Comparison of ENCODE assay signal across 8 cellular contexts in the genomic region with DNA sequence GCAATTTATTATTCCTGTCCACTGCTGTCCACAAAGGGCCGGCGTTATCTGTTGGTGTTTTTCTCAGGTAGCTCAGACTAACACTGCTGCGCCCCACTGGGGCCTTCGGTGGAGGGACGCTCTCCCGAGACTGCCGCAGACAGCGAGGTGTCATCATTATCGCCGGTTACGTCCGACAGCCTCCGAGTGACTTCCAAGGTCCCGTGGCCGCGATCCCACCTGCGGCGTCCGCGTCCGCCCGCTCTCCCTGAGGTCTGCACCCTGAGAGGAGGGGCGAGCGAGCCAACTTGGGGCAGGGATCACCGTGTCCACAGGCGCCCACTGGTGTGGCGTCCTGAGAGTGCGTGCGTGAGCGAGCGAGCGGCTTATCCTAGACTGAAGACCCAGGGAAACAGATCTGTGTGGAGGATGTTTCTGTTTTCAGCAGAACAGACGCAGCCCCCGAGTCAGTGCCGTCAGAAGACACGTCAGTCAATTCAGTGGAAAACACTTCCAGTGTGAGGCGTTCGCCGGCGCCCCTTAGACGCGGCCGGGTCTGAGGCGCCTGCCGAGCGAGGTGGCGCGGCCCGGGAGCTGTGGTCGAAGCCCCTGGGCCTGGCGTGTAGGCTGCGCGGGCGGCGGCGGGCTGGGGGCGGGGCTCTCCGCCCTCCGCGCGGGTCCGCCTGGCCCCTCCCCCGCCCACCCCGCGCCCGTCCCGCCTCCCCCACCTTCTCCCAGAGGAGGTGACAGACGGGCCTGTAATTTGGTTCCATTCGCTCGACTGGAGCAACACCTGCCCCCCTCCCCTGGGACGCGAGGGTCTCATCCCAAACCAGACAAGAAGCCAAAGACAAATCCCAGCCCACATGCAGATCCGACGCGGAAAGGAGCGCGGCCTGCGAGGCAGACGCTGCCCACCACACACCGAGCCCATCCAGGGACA. TPM values are rescaled to one million over a fixed set of nuclear protein-coding genes. Genes with fewer than 3 reads are reported as not detected.
DNase-seq lines count a peak whose midpoint lies in the region; FAIRE-seq and TF ChIP-seq lines count a peak whose summit lies in the region.

No MANE protein-coding gene starts in this region.

- CTCF ChIA-PET in AG04449 (lab: Yijun Ruan, JAX) = interaction anchor here (1.8 kb wide), 1 partner anchor 153 kb away, joined by 4 read pairs; no protein-coding TSS in a partner anchor

- POLR2A ChIA-PET in AG04449 (lab: Yijun Ruan, JAX) = no interaction called here

- H3K36me3 ChIP-seq in liver (ENCODE audit: control insufficient read depth in 4 of 4, insufficient read depth in 3 of 4, low read depth in 1 of 4, low read length in 3 of 4) (no peaks in the 10 kb centered on the region), stomach smooth muscle (ENCODE audit: control insufficient read depth in 2 of 2, insufficient read depth in 2 of 2, low read length in 2 of 2) (no peaks in the 10 kb centered on the region)

- H3K27me3 ChIP-seq in liver (ENCODE audit: control insufficient read depth in 4 of 4, insufficient read depth in 4 of 4, low read length in 3 of 4) (peaks cover 0 to 14% (median 0%) of the 10 kb centered on the region in 4 donors), stomach smooth muscle (ENCODE audit: control insufficient read depth in 1 of 2, insufficient read depth in 2 of 2, low read length in 2 of 2) (peaks cover 0 to 9% of the 10 kb centered on the region in 2 donors)

- DNase-seq in AG04449 (ENCODE audit: low read depth, low spot score) = no peak
- DNase-seq in NCI-H1105 treated with DMSO at 0.1 percent for 48 hours (lab: John Stamatoyannopoulos, UW) = peak; percentile 51
- DNase-seq in cerebellum (ENCODE audit: low spot score) = peak; percentile 66
- no peak for DNase-seq in NCI-H187 treated with DMSO at 0.1 percent for 48 hours (lab: John Stamatoyannopoulos, UW)
- no peak for DNase-seq in occipital lobe (lab: John Stamatoyannopoulos, UW)
- DNase-seq in HTR-8/SVneo (ENCODE audit: insufficient read length, low spot score) = no peak

- 9% methylated on average over 80 of the region's 80 CpGs for WGBS in liver

- H3K27ac ChIP-seq in liver (ENCODE audit: low read depth in 1 of 2, low read length in 2 of 2) (no peak overlapping the region), stomach smooth muscle (ENCODE audit: low read length) (no peak overlapping the region)

- FAIRE-seq in HTR-8/SVneo (lab: Jason Lieb, UNC) = no peak

- H3K4me3 ChIP-seq in AG04449 (ENCODE audit: low read depth, low read length) (peak overlapping the region; percentile 35), liver (ENCODE audit: low read depth in 1 of 3, low read length in 3 of 3) (peak overlapping the region; percentile 34 to 52 (median 46)), stomach smooth muscle (ENCODE audit: low read length in 2 of 2) (peak overlapping the region; percentile 64 to 75)

- peaks cover 0 to 5% (median 1%) of the 10 kb centered on the region in 4 donors for H3K4me1 ChIP-seq in liver (ENCODE audit: control insufficient read depth in 4 of 4, insufficient read depth in 4 of 4, low read length in 3 of 4)
- H3K4me1 ChIP-seq in stomach smooth muscle (ENCODE audit: control insufficient read depth, insufficient read depth, low read length) = peaks cover 15% of the 10 kb centered on the region

- TF ChIP-seq CTCF in AG04449 (IDR thresholded peaks at IDR 0.05; ENCODE audit: insufficient read depth, low read length, missing control alignments) (no peak), liver (IDR thresholded peaks at IDR 0.05; ENCODE audit: low read depth, low read length, missing input control) (no peak)

- H3K9ac ChIP-seq in liver (ENCODE audit: low read depth in 1 of 2, low read length in 2 of 2) = no peak overlapping the region
- peak overlapping the region; percentile 55 to 83 for H3K9ac ChIP-seq in stomach smooth muscle (ENCODE audit: low read length in 2 of 2)

- H3K9me3 ChIP-seq in liver (ENCODE audit: control insufficient read depth in 4 of 4, low read length in 3 of 4) (no peaks in the 10 kb centered on the region), stomach smooth muscle (ENCODE audit: control insufficient read depth in 2 of 2, low read length in 2 of 2) (no peaks in the 10 kb centered on the region)

- no peak for TF ChIP-seq RAD21 in liver (IDR thresholded peaks at IDR 0.05)

TF ChIP-seq in liver, 16 proteins besides CTCF, POLR2A, EP300 and RAD21:
- no peak for TF ChIP-seq JUND (IDR thresholded peaks at IDR 0.05)
- TF ChIP-seq, protein P1, sequence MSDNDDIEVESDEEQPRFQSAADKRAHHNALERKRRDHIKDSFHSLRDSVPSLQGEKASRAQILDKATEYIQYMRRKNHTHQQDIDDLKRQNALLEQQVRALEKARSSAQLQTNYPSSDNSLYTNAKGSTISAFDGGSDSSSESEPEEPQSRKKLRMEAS (IDR thresholded peaks at IDR 0.05) = no peak
- TF ChIP-seq FOXA2 (IDR thresholded peaks at IDR 0.05) = no peak
- no peak for TF ChIP-seq HNF4A (conservative IDR thresholded peaks at IDR 0.05)
- no peak for TF ChIP-seq EGR1 (IDR thresholded peaks at IDR 0.05; ENCODE audit: low read depth in 2 of 2)
- TF ChIP-seq TAF1 (conservative IDR thresholded peaks at IDR 0.05) = no peak

RNA-seq across cellular contexts. Expression of a gene that starts 12.6 kb away (rescaled TPM):
- 59.6 TPM for total RNA-seq in cerebellum
- not detected for total RNA-seq in liver
- polyA plus RNA-seq in liver = not detected
- 1.7 TPM for total RNA-seq in occipital lobe

RNA-seq across cellular contexts. Expression of a gene that starts 59.8 kb away (rescaled TPM):
- total RNA-seq in cerebellum = 0.64 TPM
- total RNA-seq in liver = 1 to 10 TPM in 1 of 2 donors, not detected in 1; 1.1 TPM
- under 1 TPM in 1 of 2 donors, not detected in 1; 0.33 TPM for polyA plus RNA-seq in liver
- 0.47 TPM for total RNA-seq in occipital lobe

Comparison
In these comparisons a context has a peak if more than half of its experiments do, and no peak if none do; other contexts are left out.
1. DNase-seq: peak in NCI-H1105 treated with DMSO at 0.1 percent for 48 hours (single experiment) and cerebellum (single experiment); none in AG04449 (single experiment), NCI-H187 treated with DMSO at 0.1 percent for 48 hours (single experiment), occipital lobe (single experiment) and HTR-8/SVneo (single experiment).
2. H3K9ac ChIP-seq: peak in stomach smooth muscle (2 of 2); none in liver (0 of 2).
3. RNA of a gene that starts 12.6 kb away (total RNA-seq): 59.6 TPM in cerebellum (single experiment); 1.7 TPM in occipital lobe (single experiment) and not detected in liver; every median in the first group is over 10 times any median in the second.
4. Peak in every context shown above with its lines, with median percentiles within 50 percentile points of each other: H3K4me3 ChIP-seq.